Comparison of ENCODE assay signal across 8 cellular contexts in the genomic region with DNA sequence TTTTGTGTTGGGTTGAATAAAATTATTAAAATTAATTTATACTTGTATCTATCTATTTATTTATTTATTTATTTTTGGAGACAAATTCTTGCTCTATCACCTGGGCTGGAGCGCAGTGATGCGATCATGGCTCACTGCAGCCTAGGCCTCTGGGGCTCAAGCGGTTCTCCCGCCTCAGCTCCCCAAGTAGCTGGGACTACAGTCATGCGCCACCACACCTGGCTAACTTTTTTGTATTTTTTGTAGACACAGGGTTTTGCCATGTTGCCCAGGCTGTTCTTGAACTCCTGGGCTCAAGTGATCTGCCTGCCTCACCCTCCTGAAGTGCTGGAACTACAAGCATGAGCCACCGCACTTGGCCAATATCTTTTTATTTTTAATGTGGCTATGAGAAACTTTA.
"Had no signal": no experiment of that assay in that cellular context is flagged by ENCODE, and none has a peak within 500 bp of the region (broad histone marks: within the 10 kb centered on the region; RNA-seq: fewer than 3 reads in every experiment).

No MANE protein-coding gene starts in this region.

- H3K27ac ChIP-seq: GM23248 had no signal

- H3K9me3 ChIP-seq: HAP-1 had no signal

- H3K4me1 ChIP-seq: HAP-1 had no signal

- H3K4me3 ChIP-seq: GM23248, GM23338, HAP-1 had no signal

- H3K36me3 ChIP-seq: HAP-1 had no signal

- DNase-seq: GM23248, GOT3, H7, H9, HCEC 1CT, HFFc6 had no signal
